ENCODE assay signal across 32 cellular contexts in genomic region chr2:205276071-205276777, GRCh38.
A peak's percentile ranks its signal among the peaks of the same experiment; 100 is the strongest.
DNase-seq lines count a peak whose midpoint lies in the region; ATAC-seq and TF ChIP-seq lines count a peak whose summit lies in the region.
"Had no signal": no experiment of that assay in that cellular context is flagged by ENCODE, and none has a peak within 500 bp of the region (broad histone marks: within the 10 kb centered on the region; RNA-seq: fewer than 3 reads in every experiment).

No MANE protein-coding gene starts in this region.

- no CpG with 5 or more reads among the region's 11 CpGs for whole genome bisulfite sequencing in H9 (ENCODE audit: extremely low coverage, insufficient read length, low lambda C conversion rate)
- WGBS in neuronal stem cell (ENCODE audit: extremely low coverage in 2 of 2, insufficient read length in 2 of 2, insufficient replicate concordance in 1 of 2), 2 donors, result no CpG with 5 or more reads among the region's 11 CpGs

- H3K27me3 ChIP-seq in H9 (ENCODE audit: insufficient read depth, low read length) (no peaks in the 10 kb centered on the region), iPS-18a (ENCODE audit: control insufficient read depth, insufficient read depth, low read length) (no peaks in the 10 kb centered on the region), neuronal stem cell (ENCODE audit: control insufficient read depth in 3 of 3, insufficient read depth in 3 of 3, low read depth in 1 of 3, low read length in 3 of 3) (no peaks in the 10 kb centered on the region)
- H3K27me3 ChIP-seq: ascending aorta, cardiac muscle cell, upper lobe of right lung had no signal

- peak overlapping the region; percentile 38 for H3K18ac ChIP-seq in H9 (ENCODE audit: insufficient read length, low read depth, low read length)
- no peak overlapping the region for H3K18ac ChIP-seq in neuronal stem cell (ENCODE audit: low read length)

- H3K36me3 Mint-ChIP-seq in H9 (ENCODE audit: insufficient read depth in 1 of 3, low read depth in 3 of 3) (peaks cover 3 to 8% (median 4%) of the 10 kb centered on the region in 3 experiments; a peak in 5 of 7 replicates), WTC11 (no peaks in the 10 kb centered on the region; the same call in none of the 2 replicates)
- H3K36me3 Mint-ChIP-seq: activated CD8-positive, alpha-beta memory T cell treated with anti-CD3 and anti-CD28 coated beads, Interleukin-2, amount 10 ng/mL, durations not matched to agents 7 days and 5 days; CD4-positive, CD25-positive, alpha-beta regulatory T cell; mesothelial cell of epicardium; stimulated activated naive B cell treated with anti-CD40 and anti-IgM and Interleukin-4, amounts not matched to agents 10 μg/mL and 1 μg/mL and 100 μg/mL, for 72 hours had no signal

- H3K23ac ChIP-seq in H9 (ENCODE audit: insufficient read length, low read depth, low read length), result no peak overlapping the region
- H3K23ac ChIP-seq in neuronal stem cell (ENCODE audit: low read depth, low read length, poor library complexity), result no peak overlapping the region

- H3K27ac Mint-ChIP-seq in H9 (peak overlapping the region; percentile 93 to 96 (median 95)), WTC11 (peak overlapping the region; percentile 98)
- H3K27ac Mint-ChIP-seq: activated CD8-positive, alpha-beta memory T cell treated with anti-CD3 and anti-CD28 coated beads, Interleukin-2, amount 10 ng/mL, durations not matched to agents 7 days and 5 days; CD4-positive, CD25-positive, alpha-beta regulatory T cell; mesothelial cell of epicardium; stimulated activated naive B cell treated with anti-CD40 and anti-IgM and Interleukin-4, amounts not matched to agents 10 μg/mL and 1 μg/mL and 100 μg/mL, for 72 hours had no signal

- no peak overlapping the region for H3K56ac ChIP-seq in H9 (ENCODE audit: insufficient read length, low read depth, low read length)

- H3K4me3 Mint-ChIP-seq in H9, result peak overlapping the region; percentile 4 to 40; a peak in 2 of 5 replicates
- peak overlapping the region; percentile 31; the same call in 1 of the 2 replicates for H3K4me3 Mint-ChIP-seq in WTC11
- H3K4me3 Mint-ChIP-seq: activated CD8-positive, alpha-beta memory T cell treated with anti-CD3 and anti-CD28 coated beads, Interleukin-2, amount 10 ng/mL, durations not matched to agents 7 days and 5 days; CD4-positive, CD25-positive, alpha-beta regulatory T cell; mesothelial cell of epicardium; stimulated activated naive B cell treated with anti-CD40 and anti-IgM and Interleukin-4, amounts not matched to agents 10 μg/mL and 1 μg/mL and 100 μg/mL, for 72 hours had no signal

- H3K9ac ChIP-seq in H9 (ENCODE audit: extremely low read depth, insufficient read length, low read length) (no peak overlapping the region), iPS-18a (ENCODE audit: low read length) (peak overlapping the region; percentile 21), neuronal stem cell (ENCODE audit: low read depth, low read length, poor library complexity) (no peak overlapping the region)

- peak; percentile 85 for ATAC-seq in WTC11
- ATAC-seq: activated CD8-positive, alpha-beta memory T cell treated with anti-CD3 and anti-CD28 coated beads, Interleukin-2, amount 10 ng/mL, durations not matched to agents 7 days and 5 days; stimulated activated naive B cell treated with anti-CD40 and anti-IgM and Interleukin-4, amounts not matched to agents 10 μg/mL and 1 μg/mL and 100 μg/mL, for 72 hours; upper lobe of right lung had no signal

- peak; percentile 55 for DNase-seq in H9
- peak; percentile 54 for DNase-seq in WTC11 (ENCODE audit: low spot score)
- DNase-seq in neuronal stem cell (ENCODE audit: low spot score), result peak; percentile 11
- no peak for DNase-seq in OCI-M2 (lab: John Stamatoyannopoulos, UW; ENCODE audit: unreplicated experiment)
- DNase-seq in NCI-H2171 (lab: John Stamatoyannopoulos, UW), result no peak
- DNase-seq in T1000 (lab: John Stamatoyannopoulos, UW), result no peak
- DNase-seq in NCI-H526 treated with DMSO at 0.1 percent for 48 hours (lab: John Stamatoyannopoulos, UW), result no peak
- DNase-seq: activated CD4-positive, alpha-beta T cell treated with anti-CD3 and anti-CD28 coated beads, Interleukin-2, amount 50 U/mL, for 4 hours; activated CD4-positive, CD25-positive, alpha-beta regulatory T cell; activated CD8-positive, alpha-beta memory T cell treated with anti-CD3 and anti-CD28 coated beads, Interleukin-2, amount 10 ng/mL, durations not matched to agents 7 days and 5 days; activated gamma-delta T cell treated with Interleukin-2 at 50 U/mL for 16 hours; activated T-cell treated with anti-CD3 and anti-CD28 coated beads, Interleukin-2, amount 50 U/mL, for 48 hours; CD4-positive, CD25-positive, alpha-beta regulatory T cell; DND-41; effector memory CD4-positive, alpha-beta T cell; erythroblast; GOT3; KG1; NCI-H1092 treated with DMSO at 0.1 percent for 48 hours; NCI-H1930; NCI-H226; stimulated activated CD4-positive, alpha-beta T cell treated with anti-CD3 and anti-CD28 coated beads, Interleukin-15, amount 100 ng/mL, for 24 hours; stimulated activated naive B cell treated with anti-CD40 and anti-IgM and Interleukin-4, amounts not matched to agents 10 μg/mL and 1 μg/mL and 100 μg/mL, for 72 hours; substantia nigra; T-helper 1 cell; upper lobe of right lung had no signal

- H4K8ac ChIP-seq in H9 (replicated peaks; ENCODE audit: insufficient read length, low read depth, low read length) (no peak overlapping the region), neuronal stem cell (ENCODE audit: low read depth, low read length) (no peak overlapping the region)

- H2BK20ac ChIP-seq in H9 (ENCODE audit: low read depth, low read length, poor library complexity, severe bottlenecking), result no peak overlapping the region

- H2BK120ac ChIP-seq in H9 (ENCODE audit: low read depth, low read length, poor library complexity, severe bottlenecking) (no peak overlapping the region), neuronal stem cell (ENCODE audit: low read depth, low read length) (no peak overlapping the region)

- H2BK12ac ChIP-seq in H9 (ENCODE audit: insufficient read length, low read depth, low read length) (peak overlapping the region; percentile 12), neuronal stem cell (ENCODE audit: low read length) (no peak overlapping the region)

- H3K79me2 ChIP-seq in H9 (ENCODE audit: insufficient read depth, low read length), result no peaks in the 10 kb centered on the region

- POLR2A ChIA-PET in WTC11 (lab: Charles Lee), result no interaction called here

- H3K14ac ChIP-seq in H9 (ENCODE audit: insufficient read depth, low read length) (peak overlapping the region; percentile 34; the same call in 1 of the 2 replicates), neuronal stem cell (ENCODE audit: low read length) (no peak overlapping the region)

- H3K9me3 ChIP-seq in H9 (ENCODE audit: control insufficient read depth, low read depth, low read length) (no peaks in the 10 kb centered on the region), iPS-18a (ENCODE audit: control insufficient read depth, low read depth, low read length) (no peaks in the 10 kb centered on the region), neuronal stem cell (replicated peaks in 1 of 2; ENCODE audit: control insufficient read depth in 2 of 2, insufficient read depth in 1 of 2, low read depth in 1 of 2, low read length in 2 of 2) (no peaks in the 10 kb centered on the region)
- H3K9me3 ChIP-seq: ascending aorta, upper lobe of right lung had no signal

- H3K4me2 ChIP-seq in H9 (ENCODE audit: insufficient read depth, insufficient read length, low read length) (no peak overlapping the region), neuronal stem cell (ENCODE audit: insufficient read depth, low read length, poor library complexity, severe bottlenecking) (peak overlapping the region; percentile 28)

- H2BK5ac ChIP-seq in H9 (ENCODE audit: insufficient read length, low read length) (no peak overlapping the region), neuronal stem cell (ENCODE audit: low read length) (no peak overlapping the region)

- no peak overlapping the region for H3K4me3 ChIP-seq in iPS-18a (ENCODE audit: low read length)
- H3K4me3 ChIP-seq in neuronal stem cell (ENCODE audit: low read length in 2 of 2), result no peak overlapping the region
- H3K4me3 ChIP-seq: ascending aorta, cardiac muscle cell, coronary artery, upper lobe of right lung had no signal

- H3K4me1 Mint-ChIP-seq in H9 (peaks cover 46 to 57% of the 10 kb centered on the region in 2 experiments), WTC11 (peaks cover 63% of the 10 kb centered on the region)
- H3K4me1 Mint-ChIP-seq: activated CD8-positive, alpha-beta memory T cell treated with anti-CD3 and anti-CD28 coated beads, Interleukin-2, amount 10 ng/mL, durations not matched to agents 7 days and 5 days; CD4-positive, CD25-positive, alpha-beta regulatory T cell; stimulated activated naive B cell treated with anti-CD40 and anti-IgM and Interleukin-4, amounts not matched to agents 10 μg/mL and 1 μg/mL and 100 μg/mL, for 72 hours had no signal

- H4K91ac ChIP-seq in H9 (ENCODE audit: insufficient read length, low read depth, low read length) (no peak overlapping the region), neuronal stem cell (ENCODE audit: low read depth, low read length, poor library complexity) (no peak overlapping the region)

- H2AK5ac ChIP-seq in H9 (ENCODE audit: insufficient read length, low read length) (no peak overlapping the region), neuronal stem cell (ENCODE audit: low read depth, low read length) (no peak overlapping the region)

- CTCF ChIA-PET in WTC11 (lab: Charles Lee), result interaction anchor here (1.1 kb wide), 1 partner anchor 9 kb away, joined by 4 read pairs; no protein-coding TSS in a partner anchor

- peaks cover 11% of the 10 kb centered on the region; the same call in 1 of the 2 replicates for H3K4me1 ChIP-seq in H9 (ENCODE audit: insufficient read depth, low read length)
- peaks cover 28% of the 10 kb centered on the region for H3K4me1 ChIP-seq in iPS-18a (ENCODE audit: control insufficient read depth, low read depth, low read length)
- peaks cover 14 to 25% of the 10 kb centered on the region in 2 donors for H3K4me1 ChIP-seq in neuronal stem cell (ENCODE audit: control insufficient read depth in 2 of 2, insufficient read depth in 1 of 2, low read depth in 1 of 2, low read length in 2 of 2)
- H3K4me1 ChIP-seq: ascending aorta had no signal

- TF ChIP-seq CTCF in H9 (conservative IDR thresholded peaks at IDR 0.05), result no peak
- no peak for TF ChIP-seq CTCF in WTC11 (IDR thresholded peaks at IDR 0.05)

- H3T11ph ChIP-seq in H9 (ENCODE audit: low read length), result no peak overlapping the region

- H3K27ac ChIP-seq in H9 (ENCODE audit: insufficient read length, low read depth, low read length) (peak overlapping the region; percentile 19), iPS-18a (ENCODE audit: low read length) (peak overlapping the region; percentile 70), neuronal stem cell (replicated peaks; ENCODE audit: low read length) (no peak overlapping the region)
- H3K27ac ChIP-seq: ascending aorta, cardiac muscle cell, coronary artery, RWPE1, upper lobe of right lung had no signal

- H3K36me3 ChIP-seq in iPS-18a (ENCODE audit: control insufficient read depth, low read depth, low read length) (no peaks in the 10 kb centered on the region), neuronal stem cell (replicated peaks in 1 of 2; ENCODE audit: control insufficient read depth in 2 of 2, insufficient read depth in 2 of 2, low read length in 2 of 2) (no peaks in the 10 kb centered on the region)
- H3K36me3 ChIP-seq: ascending aorta, cardiac muscle cell, upper lobe of right lung had no signal

- H3K79me1 ChIP-seq in H9 (ENCODE audit: insufficient read depth, low read depth, low read length, poor library complexity, severe bottlenecking), result no peaks in the 10 kb centered on the region
- no peaks in the 10 kb centered on the region for H3K79me1 ChIP-seq in neuronal stem cell (ENCODE audit: low read depth, low read length)

- H4K5ac ChIP-seq in H9 (ENCODE audit: insufficient read length, low read depth, low read length), result no peak overlapping the region

- H3K27me3 Mint-ChIP-seq in H9 (ENCODE audit: low read depth), result no peaks in the 10 kb centered on the region
- H3K27me3 Mint-ChIP-seq in WTC11 (ENCODE audit: low read depth), result no peaks in the 10 kb centered on the region
- H3K27me3 Mint-ChIP-seq: activated CD8-positive, alpha-beta memory T cell treated with anti-CD3 and anti-CD28 coated beads, Interleukin-2, amount 10 ng/mL, durations not matched to agents 7 days and 5 days had no signal

- no peaks in the 10 kb centered on the region for H3K23me2 ChIP-seq in H9 (ENCODE audit: insufficient read length, low read depth, low read length, poor library complexity, severe bottlenecking)

- H3K9me3 Mint-ChIP-seq in H9 (no peaks in the 10 kb centered on the region; a peak in 1 of 5 replicates), WTC11 (peaks cover 10% of the 10 kb centered on the region; the same call in 1 of the 2 replicates)
- H3K9me3 Mint-ChIP-seq: mesothelial cell of epicardium had no signal

- H3K4ac ChIP-seq in H9 (ENCODE audit: low read depth, low read length) (no peak overlapping the region), neuronal stem cell (ENCODE audit: low read length) (no peak overlapping the region)

- H2BK15ac ChIP-seq in H9 (ENCODE audit: low read depth, low read length), result no peak overlapping the region
- no peak overlapping the region for H2BK15ac ChIP-seq in neuronal stem cell (ENCODE audit: low read length)

- H4K20me1 ChIP-seq in H9 (ENCODE audit: control insufficient read depth, insufficient read depth, insufficient read length), result no peaks in the 10 kb centered on the region

- no peak overlapping the region for H2AFZ ChIP-seq in H9 (ENCODE audit: low read length)
- H2AFZ ChIP-seq in neuronal stem cell (ENCODE audit: low read length), result peak overlapping the region; percentile 20

Comparison
In these comparisons a context has a peak if more than half of its experiments do, and no peak if none do; other contexts are left out.
1. DNase-seq: peak in H9 (single experiment), WTC11 (single experiment) and neuronal stem cell (single experiment); none in OCI-M2 (single experiment), NCI-H2171 (single experiment), T1000 (single experiment) and NCI-H526 treated with DMSO at 0.1 percent for 48 hours (single experiment).